Comparison of ENCODE assay signal across 10 cellular contexts in genomic region chr1:15916417-15916816, GRCh38. TPM values are rescaled to one million over a fixed set of nuclear protein-coding genes. Genes with fewer than 3 reads are reported as not detected.
DNase-seq lines count a peak whose midpoint lies in the region; ATAC-seq and TF ChIP-seq lines count a peak whose summit lies in the region.
"Had no signal": no experiment of that assay in that cellular context is flagged by ENCODE, and none has a peak within 500 bp of the region (broad histone marks: within the 10 kb centered on the region; RNA-seq: fewer than 3 reads in every experiment).

No MANE protein-coding gene starts in this region.

- H3K27me3 Mint-ChIP-seq in central memory CD8-positive, alpha-beta T cell: no peaks in the 10 kb centered on the region

- 84 to 87% (median 85%) methylated on average over 4 of the region's 4 CpGs for WGBS in psoas muscle, 3 donors

- peak overlapping the region; percentile 41 for H3K27ac ChIP-seq in psoas muscle
- H3K27ac ChIP-seq: hepatocyte had no signal

- peaks cover 3 to 96% of the 10 kb centered on the region in 2 donors for H3K36me3 ChIP-seq in psoas muscle (ENCODE audit: insufficient read depth in 1 of 2, low read depth in 1 of 2)

- H3K27ac Mint-ChIP-seq in central memory CD8-positive, alpha-beta T cell (ENCODE audit: low read depth): peak overlapping the region; percentile 75

- H3K4me3 Mint-ChIP-seq in central memory CD8-positive, alpha-beta T cell: peak overlapping the region; percentile 62

- H3K27me3 ChIP-seq in psoas muscle (ENCODE audit: insufficient read depth in 3 of 3, low read length in 2 of 3): no peaks in the 10 kb centered on the region
- H3K27me3 ChIP-seq: hepatocyte had no signal

- TF ChIP-seq CTCF in psoas muscle (IDR thresholded peaks at IDR 0.05): no peak

- intact Hi-C loops in psoas muscle (cut with DNase I): no loop called here

- peaks cover 35% of the 10 kb centered on the region for H3K36me3 Mint-ChIP-seq in central memory CD8-positive, alpha-beta T cell (ENCODE audit: insufficient read depth)

- DNase-seq in EL (peak; percentile 56), M059J (ENCODE audit: low read depth) (peak; percentile 50), psoas muscle (no peak), H4 (ENCODE audit: low spot score) (no peak), NCI-H2227 (lab: John Stamatoyannopoulos, UW; ENCODE audit: unreplicated experiment) (no peak), NCI-H774 (lab: John Stamatoyannopoulos, UW) (no peak)
- no peak for DNase-seq in central memory CD8-positive, alpha-beta T cell (ENCODE audit: low spot score in 2 of 2)
- DNase-seq: anterior cingulate cortex, NCI-H1694 treated with DMSO at 0.1 percent for 48 hours had no signal

- H3K4me1 ChIP-seq in psoas muscle: peaks cover 6% of the 10 kb centered on the region

- ATAC-seq in central memory CD8-positive, alpha-beta T cell (replicated peaks; ENCODE audit: extremely low read depth, poor library complexity, severe bottlenecking): no peak
- peak in 2 of 4 donors; percentile 19 to 53 for ATAC-seq in psoas muscle

- no peaks in the 10 kb centered on the region for H3K9me3 Mint-ChIP-seq in central memory CD8-positive, alpha-beta T cell

- H3K4me3 ChIP-seq in psoas muscle: no peak overlapping the region
- H3K4me3 ChIP-seq: hepatocyte had no signal

- no peaks in the 10 kb centered on the region for H3K9me3 ChIP-seq in psoas muscle

- H3K4me1 Mint-ChIP-seq in central memory CD8-positive, alpha-beta T cell: peaks cover 31% of the 10 kb centered on the region

RNA-seq across cellular contexts. Expression of gene ZBTB17, which starts 59.5 kb away (rescaled TPM):
- total RNA-seq in M059J (2014; rRNA removed; shearing (Covaris generic)): 26.6 and 37.6 TPM in 2 replicates
- 10 to 100 TPM; 23.5 to 29.5 (median 26.2) TPM for total RNA-seq in psoas muscle
- 10 to 100 TPM; 32.1 to 44.3 (median 34.2) TPM for polyA plus RNA-seq in psoas muscle
- 17.5 and 30.5 TPM in 2 replicates for total RNA-seq in H4 (2014; rRNA removed; shearing (Covaris generic))

Comparison
In these comparisons a context has a peak if more than half of its experiments do, and no peak if none do; other contexts are left out.
1. DNase-seq: peak in EL (single experiment) and M059J (single experiment); none in central memory CD8-positive, alpha-beta T cell (0 of 2), psoas muscle (0 of 2), H4 (single experiment), NCI-H2227 (single experiment) and NCI-H774 (single experiment).